Comparison of ENCODE assay signal across 16 cellular contexts in genomic region chr5:58455495-58455894, GRCh38. TPM values are rescaled to one million over a fixed set of nuclear protein-coding genes. Genes with fewer than 3 reads are reported as not detected.
A peak's percentile ranks its signal among the peaks of the same experiment; 100 is the strongest.
DNase-seq lines count a peak whose midpoint lies in the region; ATAC-seq and TF ChIP-seq lines count a peak whose summit lies in the region.
"Had no signal": no experiment of that assay in that cellular context is flagged by ENCODE, and none has a peak within 500 bp of the region (broad histone marks: within the 10 kb centered on the region; RNA-seq: fewer than 3 reads in every experiment).

No MANE protein-coding gene starts in this region.

- H3K4me3 ChIP-seq in AG04450 (ENCODE audit: low read depth, low read length) (peak overlapping the region; percentile 94), esophagus muscularis mucosa (peak overlapping the region; percentile 69 to 84 (median 72)), mucosa of descending colon (no peak overlapping the region)

- POLR2A ChIA-PET in AG04450 (lab: Yijun Ruan, JAX): no interaction called here

- H3K9me3 ChIP-seq in AG04450 (ENCODE audit: control insufficient read depth, insufficient read depth, low read length) (no peaks in the 10 kb centered on the region; the same call in 1 of the 2 replicates), esophagus muscularis mucosa (no peaks in the 10 kb centered on the region), mucosa of descending colon (no peaks in the 10 kb centered on the region)

- CTCF ChIA-PET in AG04450 (lab: Charles Lee): interaction anchor here (1.0 to 2.6 kb wide), 4 partner anchors 567 to 1236 kb away, joined by 3 to 24 read pairs (median 9); no protein-coding TSS in a partner anchor
- CTCF ChIA-PET in activated naive CD4-positive, alpha-beta T cell treated with anti-CD3 and anti-CD28 coated beads for 36 hours (lab: Charles Lee): interaction anchor here (0.6 kb wide), 1 partner anchor 1542 kb away, joined by 3 read pairs; no protein-coding TSS in a partner anchor

- H3K27ac ChIP-seq in AG04450 (ENCODE audit: low read depth, low read length) (no peak overlapping the region), esophagus muscularis mucosa (replicated peaks in 1 of 4) (no peak overlapping the region)

- peaks cover 73% of the 10 kb centered on the region for H3K36me3 Mint-ChIP-seq in nephron (ENCODE audit: low read depth)
- peaks cover 3% of the 10 kb centered on the region for H3K36me3 Mint-ChIP-seq in activated naive CD4-positive, alpha-beta T cell treated with anti-CD3 and anti-CD28 coated beads for 36 hours (ENCODE audit: low read depth)

- no peak for DNase-seq in AG04450 (ENCODE audit: low read depth, low spot score)
- no peak for DNase-seq in esophagus muscularis mucosa (ENCODE audit: extremely low spot score)
- DNase-seq in HCEC 1CT: no peak
- DNase-seq in activated naive CD4-positive, alpha-beta T cell treated with anti-CD3 and anti-CD28 coated beads for 36 hours: no peak
- DNase-seq in mucosa of descending colon: no peak
- DNase-seq: activated CD4-positive, CD25-positive, alpha-beta regulatory T cell treated with anti-CD3 and anti-CD28 coated beads, Interleukin-2, amount 50 U/mL, for 72 hours; activated T-cell treated with anti-CD3 and anti-CD28 coated beads, Interleukin-2, amount 50 U/mL, for 1 hour; effector CD8-positive, alpha-beta T cell; NCI-H1417 treated with DMSO at 0.1 percent for 48 hours; NCI-H510A treated with DMSO at 0.1 percent for 48 hours; stimulated activated CD4-positive, alpha-beta T cell treated with anti-CD3 and anti-CD28 coated beads, Interleukin-4, amount 100 ng/mL, for 1 hour; T-helper 17 cell had no signal

- peaks cover 40% of the 10 kb centered on the region for H3K4me1 Mint-ChIP-seq in nephron
- H3K4me1 Mint-ChIP-seq in activated naive CD4-positive, alpha-beta T cell treated with anti-CD3 and anti-CD28 coated beads for 36 hours (ENCODE audit: low read depth): peaks cover 10% of the 10 kb centered on the region
- H3K4me1 Mint-ChIP-seq: memory B cell had no signal

- 82% methylated on average over 5 of the region's 5 CpGs for WGBS in esophagus muscularis mucosa

- H3K9me3 Mint-ChIP-seq in nephron: no peaks in the 10 kb centered on the region
- no peaks in the 10 kb centered on the region for H3K9me3 Mint-ChIP-seq in activated naive CD4-positive, alpha-beta T cell treated with anti-CD3 and anti-CD28 coated beads for 36 hours
- H3K9me3 Mint-ChIP-seq: memory B cell had no signal

- no peaks in the 10 kb centered on the region for H3K27me3 ChIP-seq in AG04450 (ENCODE audit: control insufficient read depth, insufficient read depth, low read length)
- peaks cover 0 to 4% (median 0%) of the 10 kb centered on the region in 4 donors for H3K27me3 ChIP-seq in esophagus muscularis mucosa

- no peak overlapping the region for H3K27ac Mint-ChIP-seq in nephron
- H3K27ac Mint-ChIP-seq in activated naive CD4-positive, alpha-beta T cell treated with anti-CD3 and anti-CD28 coated beads for 36 hours: no peak overlapping the region
- H3K27ac Mint-ChIP-seq: memory B cell, T-helper 17 cell had no signal

- no peak for TF ChIP-seq CTCF in AG04450 (IDR thresholded peaks at IDR 0.05; ENCODE audit: low read depth, low read length)
- TF ChIP-seq CTCF in esophagus muscularis mucosa (IDR thresholded peaks at IDR 0.05): no peak
- TF ChIP-seq CTCF in nephron (IDR thresholded peaks at IDR 0.05; ENCODE audit: unreplicated experiment in 3 of 3): no peak
- TF ChIP-seq CTCF in mucosa of descending colon (IDR thresholded peaks at IDR 0.05): no peak

- intact Hi-C loops in esophagus muscularis mucosa (cut with DNase I): loop anchor here (5.0 to 10.0 kb wide), 2 partner anchors 568 to 961 kb away; no protein-coding TSS in a partner anchor
- intact Hi-C loops in activated naive CD4-positive, alpha-beta T cell treated with anti-CD3 and anti-CD28 coated beads for 36 hours (cut with micrococcal nuclease): loop anchor here (10.0 kb wide), 1 partner anchor 181 kb away; no protein-coding TSS in a partner anchor
- intact Hi-C loops in mucosa of descending colon (cut with DNase I, micrococcal nuclease): loop anchor here (5.0 to 10.0 kb wide), 2 partner anchors 663 to 671 kb away; no protein-coding TSS in a partner anchor

- peaks cover 7 to 12% (median 9%) of the 10 kb centered on the region in 4 donors for H3K4me1 ChIP-seq in esophagus muscularis mucosa
- H3K4me1 ChIP-seq in mucosa of descending colon (ENCODE audit: low read depth): peaks cover 3% of the 10 kb centered on the region

- no peaks in the 10 kb centered on the region for H3K27me3 Mint-ChIP-seq in nephron (ENCODE audit: low read depth)
- H3K27me3 Mint-ChIP-seq in activated naive CD4-positive, alpha-beta T cell treated with anti-CD3 and anti-CD28 coated beads for 36 hours (ENCODE audit: low read depth): peaks cover 9% of the 10 kb centered on the region
- H3K27me3 Mint-ChIP-seq: memory B cell had no signal

- ATAC-seq in SK-N-SH treated with all-trans-retinoic acid at 6 μM for 48 hours (no peak), mucosa of descending colon (no peak), GM19455 (IDR thresholded peaks at IDR 0.05; ENCODE audit: unreplicated experiment) (no peak)
- ATAC-seq: T-helper 17 cell had no signal

- H3K36me3 ChIP-seq in esophagus muscularis mucosa (peaks cover 0 to 57% (median 15%) of the 10 kb centered on the region in 4 donors), mucosa of descending colon (ENCODE audit: low read depth) (no peaks in the 10 kb centered on the region)

- TF ChIP-seq EP300 in esophagus muscularis mucosa (IDR thresholded peaks at IDR 0.05): no peak

- TF ChIP-seq POLR2A in esophagus muscularis mucosa (IDR thresholded peaks at IDR 0.05; ENCODE audit: low read depth): no peak

- H3K4me3 Mint-ChIP-seq in nephron: peak overlapping the region; percentile 50 to 80 (median 75)
- no peak overlapping the region for H3K4me3 Mint-ChIP-seq in activated naive CD4-positive, alpha-beta T cell treated with anti-CD3 and anti-CD28 coated beads for 36 hours
- H3K4me3 Mint-ChIP-seq: memory B cell, T-helper 17 cell had no signal

TF ChIP-seq in SK-N-SH treated with all-trans-retinoic acid at 6 μM for 48 hours, 23 proteins besides CTCF, POLR2A, EP300 and RAD21 (continues in another document):
- TF ChIP-seq, protein P1, sequence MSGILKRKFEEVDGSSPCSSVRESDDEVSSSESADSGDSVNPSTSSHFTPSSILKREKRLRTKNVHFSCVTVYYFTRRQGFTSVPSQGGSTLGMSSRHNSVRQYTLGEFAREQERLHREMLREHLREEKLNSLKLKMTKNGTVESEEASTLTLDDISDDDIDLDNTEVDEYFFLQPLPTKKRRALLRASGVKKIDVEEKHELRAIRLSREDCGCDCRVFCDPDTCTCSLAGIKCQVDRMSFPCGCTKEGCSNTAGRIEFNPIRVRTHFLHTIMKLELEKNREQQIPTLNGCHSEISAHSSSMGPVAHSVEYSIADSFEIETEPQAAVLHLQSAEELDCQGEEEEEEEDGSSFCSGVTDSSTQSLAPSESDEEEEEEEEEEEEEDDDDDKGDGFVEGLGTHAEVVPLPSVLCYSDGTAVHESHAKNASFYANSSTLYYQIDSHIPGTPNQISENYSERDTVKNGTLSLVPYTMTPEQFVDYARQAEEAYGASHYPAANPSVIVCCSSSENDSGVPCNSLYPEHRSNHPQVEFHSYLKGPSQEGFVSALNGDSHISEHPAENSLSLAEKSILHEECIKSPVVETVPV (CRISPR knock-in tag; IDR thresholded peaks at IDR 0.05): no peak
- TF ChIP-seq ZFP30 (CRISPR knock-in tag; IDR thresholded peaks at IDR 0.05) (no peak), PPARA (CRISPR knock-in tag; IDR thresholded peaks at IDR 0.05; ENCODE audit: borderline replicate concordance) (no peak), ARNTL (CRISPR knock-in tag; IDR thresholded peaks at IDR 0.05; ENCODE audit: borderline replicate concordance, low read depth) (no peak)
- TF ChIP-seq, protein P2, sequence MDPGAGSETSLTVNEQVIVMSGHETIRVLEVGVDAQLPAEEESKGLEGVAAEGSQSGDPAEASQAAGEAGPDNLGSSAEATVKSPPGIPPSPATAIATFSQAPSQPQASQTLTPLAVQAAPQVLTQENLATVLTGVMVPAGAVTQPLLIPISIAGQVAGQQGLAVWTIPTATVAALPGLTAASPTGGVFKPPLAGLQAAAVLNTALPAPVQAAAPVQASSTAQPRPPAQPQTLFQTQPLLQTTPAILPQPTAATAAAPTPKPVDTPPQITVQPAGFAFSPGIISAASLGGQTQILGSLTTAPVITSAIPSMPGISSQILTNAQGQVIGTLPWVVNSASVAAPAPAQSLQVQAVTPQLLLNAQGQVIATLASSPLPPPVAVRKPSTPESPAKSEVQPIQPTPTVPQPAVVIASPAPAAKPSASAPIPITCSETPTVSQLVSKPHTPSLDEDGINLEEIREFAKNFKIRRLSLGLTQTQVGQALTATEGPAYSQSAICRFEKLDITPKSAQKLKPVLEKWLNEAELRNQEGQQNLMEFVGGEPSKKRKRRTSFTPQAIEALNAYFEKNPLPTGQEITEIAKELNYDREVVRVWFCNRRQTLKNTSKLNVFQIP (CRISPR knock-in tag; IDR thresholded peaks at IDR 0.05; ENCODE audit: borderline replicate concordance, low read depth): no peak
- TF ChIP-seq, protein P3, sequence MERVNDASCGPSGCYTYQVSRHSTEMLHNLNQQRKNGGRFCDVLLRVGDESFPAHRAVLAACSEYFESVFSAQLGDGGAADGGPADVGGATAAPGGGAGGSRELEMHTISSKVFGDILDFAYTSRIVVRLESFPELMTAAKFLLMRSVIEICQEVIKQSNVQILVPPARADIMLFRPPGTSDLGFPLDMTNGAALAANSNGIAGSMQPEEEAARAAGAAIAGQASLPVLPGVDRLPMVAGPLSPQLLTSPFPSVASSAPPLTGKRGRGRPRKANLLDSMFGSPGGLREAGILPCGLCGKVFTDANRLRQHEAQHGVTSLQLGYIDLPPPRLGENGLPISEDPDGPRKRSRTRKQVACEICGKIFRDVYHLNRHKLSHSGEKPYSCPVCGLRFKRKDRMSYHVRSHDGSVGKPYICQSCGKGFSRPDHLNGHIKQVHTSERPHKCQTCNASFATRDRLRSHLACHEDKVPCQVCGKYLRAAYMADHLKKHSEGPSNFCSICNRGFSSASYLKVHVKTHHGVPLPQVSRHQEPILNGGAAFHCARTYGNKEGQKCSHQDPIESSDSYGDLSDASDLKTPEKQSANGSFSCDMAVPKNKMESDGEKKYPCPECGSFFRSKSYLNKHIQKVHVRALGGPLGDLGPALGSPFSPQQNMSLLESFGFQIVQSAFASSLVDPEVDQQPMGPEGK (CRISPR knock-in tag; IDR thresholded peaks at IDR 0.05; ENCODE audit: borderline replicate concordance): 0 out of 2 replicates have a peak, but pooled peaks have one; percentile 39

RNA-seq across cellular contexts. Expression of gene PLK2, which starts 4.4 kb away (rescaled TPM):
- polyA plus RNA-seq in AG04450 (2011; rRNA removed): 229 and 244 TPM in 2 replicates
- polyA minus RNA-seq in AG04450 (2011; rRNA and poly(A)+ RNA removed): 595 and 624 TPM in 2 replicates
- 10 to 100 TPM; 25.7 to 56.5 (median 31.4) TPM for total RNA-seq in esophagus muscularis mucosa
- 10 to 100 TPM in 1 of 2 experiments, 1 to 10 TPM in 1; 7.8 to 10.9 TPM for total RNA-seq in activated naive CD4-positive, alpha-beta T cell treated with anti-CD3 and anti-CD28 coated beads for 36 hours
- 10 to 100 TPM; 13.0 to 24.7 (median 14.5) TPM for total RNA-seq in mucosa of descending colon

RNA-seq across cellular contexts. Expression of gene GAPT, which starts 35.7 kb away (rescaled TPM):
- not detected in 2 replicates for polyA plus RNA-seq in AG04450 (2011; rRNA removed)
- not detected in 2 replicates for polyA minus RNA-seq in AG04450 (2011; rRNA and poly(A)+ RNA removed)
- total RNA-seq in esophagus muscularis mucosa (1 to 10 TPM in 2 of 4 donors, under 1 TPM in 1, not detected in 1; 0.80 to 3.3 (median 1.2) TPM), mucosa of descending colon (under 1 TPM; 0.17 to 0.98 (median 0.43) TPM)
- total RNA-seq in activated naive CD4-positive, alpha-beta T cell treated with anti-CD3 and anti-CD28 coated beads for 36 hours: not detected
